In genomic region chr4:19850909-19851308, GRCh38 we compare ENCODE assay signal across 15 cellular contexts.
DNase-seq lines count a peak whose midpoint lies in the region; ATAC-seq, FAIRE-seq and TF ChIP-seq lines count a peak whose summit lies in the region.
"Had no signal": no experiment of that assay in that cellular context is flagged by ENCODE, and none has a peak within 500 bp of the region (broad histone marks: within the 10 kb centered on the region; RNA-seq: fewer than 3 reads in every experiment).

No MANE protein-coding gene starts in this region.

- H3K27ac ChIP-seq in ACC112 (ENCODE audit: low read depth, low read length) (peak overlapping the region; percentile 35; the same call in 1 of the 2 replicates), astrocyte (ENCODE audit: low read depth, low read length) (peak overlapping the region; percentile 79), body of pancreas (no peak overlapping the region), gastrocnemius medialis (no peak overlapping the region)
- H3K27ac ChIP-seq: stomach had no signal

- H3K9me3 ChIP-seq in astrocyte (ENCODE audit: insufficient read depth, low read depth, low read length), result no peaks in the 10 kb centered on the region
- H3K9me3 ChIP-seq in body of pancreas, result no peaks in the 10 kb centered on the region
- no peaks in the 10 kb centered on the region for H3K9me3 ChIP-seq in gastrocnemius medialis

- TF ChIP-seq CTCF in astrocyte (IDR thresholded peaks at IDR 0.05; ENCODE audit: insufficient read depth, low read depth, low read length) (peak; percentile 45), body of pancreas (IDR thresholded peaks at IDR 0.05) (no peak), gastrocnemius medialis (IDR thresholded peaks at IDR 0.05 in 4 of 5, conservative IDR thresholded peaks at IDR 0.05 in 1 of 5) (no peak)

- DNase-seq in HS-27A (ENCODE audit: low read depth) (peak; percentile 23), astrocyte (ENCODE audit: low read depth) (peak; percentile 93), glomerular visceral epithelial cell (ENCODE audit: extremely low spot score) (peak; percentile 89), body of pancreas (no peak), gastrocnemius medialis (no peak), GM12891 (ENCODE audit: insufficient read length, low spot score) (no peak)
- no peak for DNase-seq in activated CD4-positive, alpha-beta T cell treated with anti-CD3 and anti-CD28 coated beads for 1 hour
- DNase-seq: activated CD8-positive, alpha-beta memory T cell treated with anti-CD3 and anti-CD28 coated beads, Interleukin-2, amount 10 ng/mL, durations not matched to agents 7 days and 5 days; activated naive CD8-positive, alpha-beta T cell treated with anti-CD3 and anti-CD28 coated beads, Interleukin-2, amount 10 ng/mL, durations not matched to agents 7 days and 5 days; left cardiac atrium; NCI-H2029; stimulated activated CD4-positive, alpha-beta T cell treated with anti-CD3 and anti-CD28 coated beads, Interleukin-2, amount 100 ng/mL, for 48 hours; stomach had no signal

- peak overlapping the region; percentile 61 for H3K9ac ChIP-seq in astrocyte (ENCODE audit: low read length)

- H2AFZ ChIP-seq in ACC112 (ENCODE audit: low read length, unreplicated experiment), result no peak overlapping the region
- peak overlapping the region; percentile 66 for H2AFZ ChIP-seq in astrocyte (ENCODE audit: low read depth, low read length)

- H3K27me3 ChIP-seq in ACC112 (ENCODE audit: insufficient read depth, low read length) (no peaks in the 10 kb centered on the region), astrocyte (ENCODE audit: insufficient read depth, low read length) (no peaks in the 10 kb centered on the region), body of pancreas (no peaks in the 10 kb centered on the region), gastrocnemius medialis (no peaks in the 10 kb centered on the region)
- H3K27me3 ChIP-seq: stomach had no signal

- in situ Hi-C loops in gastrocnemius medialis (cut with MboI; ENCODE audit: low sequenced_read_pairs in 4 of 4), result no loop called here

- H3K27ac Mint-ChIP-seq in astrocyte (ENCODE audit: unreplicated experiment), result peak overlapping the region; percentile 36
- H3K27ac Mint-ChIP-seq: activated CD8-positive, alpha-beta memory T cell treated with anti-CD3 and anti-CD28 coated beads, Interleukin-2, amount 10 ng/mL, durations not matched to agents 7 days and 5 days; activated naive CD8-positive, alpha-beta T cell treated with anti-CD3 and anti-CD28 coated beads, Interleukin-2, amount 10 ng/mL, durations not matched to agents 7 days and 5 days had no signal

- WGBS in body of pancreas, 2 donors, result 71 to 73% methylated on average over 5 of the region's 5 CpGs

- no peaks in the 10 kb centered on the region for H3K36me3 Mint-ChIP-seq in astrocyte (ENCODE audit: low read depth, unreplicated experiment)
- H3K36me3 Mint-ChIP-seq: activated CD8-positive, alpha-beta memory T cell treated with anti-CD3 and anti-CD28 coated beads, Interleukin-2, amount 10 ng/mL, durations not matched to agents 7 days and 5 days; activated naive CD8-positive, alpha-beta T cell treated with anti-CD3 and anti-CD28 coated beads, Interleukin-2, amount 10 ng/mL, durations not matched to agents 7 days and 5 days had no signal

- ATAC-seq in body of pancreas (no peak), gastrocnemius medialis (no peak)
- ATAC-seq: activated CD8-positive, alpha-beta memory T cell treated with anti-CD3 and anti-CD28 coated beads, Interleukin-2, amount 10 ng/mL, durations not matched to agents 7 days and 5 days; left cardiac atrium had no signal

- no peaks in the 10 kb centered on the region for H3K36me3 ChIP-seq in ACC112 (ENCODE audit: insufficient read depth, low read length)
- no peaks in the 10 kb centered on the region for H3K36me3 ChIP-seq in astrocyte (ENCODE audit: insufficient read depth, low read length)
- H3K36me3 ChIP-seq in body of pancreas (replicated peaks in 1 of 2; ENCODE audit: insufficient read depth in 1 of 2, low read depth in 2 of 2), result no peaks in the 10 kb centered on the region
- no peaks in the 10 kb centered on the region for H3K36me3 ChIP-seq in gastrocnemius medialis
- H3K36me3 ChIP-seq: stomach had no signal

- intact Hi-C loops in body of pancreas (cut with DNase I), result no loop called here
- intact Hi-C loops in gastrocnemius medialis (cut with DNase I; ENCODE audit: low total_unique reads), result no loop called here

- H3K4me3 ChIP-seq in ACC112 (ENCODE audit: low read depth, low read length), result no peak overlapping the region
- H3K4me3 ChIP-seq in astrocyte (ENCODE audit: insufficient read depth, low read depth, low read length), result no peak overlapping the region
- no peak overlapping the region for H3K4me3 ChIP-seq in body of pancreas
- H3K4me3 ChIP-seq in gastrocnemius medialis, result no peak overlapping the region
- H3K4me3 ChIP-seq: stomach had no signal

- H4K20me1 ChIP-seq in astrocyte (ENCODE audit: insufficient read depth, low read length), result no peaks in the 10 kb centered on the region

- H3K4me1 ChIP-seq in ACC112 (ENCODE audit: control insufficient read depth, insufficient read depth, low read length, unreplicated experiment) (peaks cover 4% of the 10 kb centered on the region), astrocyte (ENCODE audit: insufficient read depth, low read length) (peaks cover 6% of the 10 kb centered on the region), body of pancreas (no peaks in the 10 kb centered on the region), gastrocnemius medialis (no peaks in the 10 kb centered on the region)
- H3K4me1 ChIP-seq: stomach had no signal

- H3K4me2 ChIP-seq in astrocyte (ENCODE audit: low read length), result peak overlapping the region; percentile 69

- FAIRE-seq in astrocyte (lab: Jason Lieb, UNC) (peak; percentile 69), GM12891 (lab: Jason Lieb, UNC) (no peak)
- FAIRE-seq: G401.6 had no signal

- H3K9me3 Mint-ChIP-seq in astrocyte (ENCODE audit: unreplicated experiment), result no peaks in the 10 kb centered on the region
- H3K9me3 Mint-ChIP-seq: activated naive CD8-positive, alpha-beta T cell treated with anti-CD3 and anti-CD28 coated beads, Interleukin-2, amount 10 ng/mL, durations not matched to agents 7 days and 5 days had no signal

- H3K27me3 Mint-ChIP-seq in astrocyte (ENCODE audit: low read depth, unreplicated experiment), result no peaks in the 10 kb centered on the region
- H3K27me3 Mint-ChIP-seq: activated CD8-positive, alpha-beta memory T cell treated with anti-CD3 and anti-CD28 coated beads, Interleukin-2, amount 10 ng/mL, durations not matched to agents 7 days and 5 days; activated naive CD8-positive, alpha-beta T cell treated with anti-CD3 and anti-CD28 coated beads, Interleukin-2, amount 10 ng/mL, durations not matched to agents 7 days and 5 days had no signal

- H3K79me2 ChIP-seq in ACC112 (ENCODE audit: control insufficient read depth, insufficient read depth, low read length, unreplicated experiment) (no peaks in the 10 kb centered on the region), astrocyte (ENCODE audit: insufficient read depth, low read length) (no peaks in the 10 kb centered on the region)

- H3K4me3 Mint-ChIP-seq in astrocyte (ENCODE audit: unreplicated experiment), result no peak overlapping the region
- H3K4me3 Mint-ChIP-seq: activated CD8-positive, alpha-beta memory T cell treated with anti-CD3 and anti-CD28 coated beads, Interleukin-2, amount 10 ng/mL, durations not matched to agents 7 days and 5 days; activated naive CD8-positive, alpha-beta T cell treated with anti-CD3 and anti-CD28 coated beads, Interleukin-2, amount 10 ng/mL, durations not matched to agents 7 days and 5 days had no signal

- peaks cover 2% of the 10 kb centered on the region for H3K4me1 Mint-ChIP-seq in astrocyte (ENCODE audit: low read depth, unreplicated experiment)
- H3K4me1 Mint-ChIP-seq: activated CD8-positive, alpha-beta memory T cell treated with anti-CD3 and anti-CD28 coated beads, Interleukin-2, amount 10 ng/mL, durations not matched to agents 7 days and 5 days; activated naive CD8-positive, alpha-beta T cell treated with anti-CD3 and anti-CD28 coated beads, Interleukin-2, amount 10 ng/mL, durations not matched to agents 7 days and 5 days had no signal

- no peak for TF ChIP-seq POLR2A in body of pancreas (IDR thresholded peaks at IDR 0.05)
- no peak for TF ChIP-seq POLR2A in gastrocnemius medialis (IDR thresholded peaks at IDR 0.05)
- TF ChIP-seq POLR2A in GM12891 (IDR thresholded peaks at IDR 0.05; ENCODE audit: low read depth, low read length), result no peak

TF ChIP-seq in GM12891, 5 proteins besides CTCF, POLR2A, EP300 and RAD21:
- TF ChIP-seq POLR2AphosphoS5 (IDR thresholded peaks at IDR 0.05; ENCODE audit: low read depth, low read length) (no peak), TAF1 (IDR thresholded peaks at IDR 0.05; ENCODE audit: low read depth, low read length) (no peak), POU2F2 (IDR thresholded peaks at IDR 0.05; ENCODE audit: low read depth, low read length) (no peak), PAX5 (IDR thresholded peaks at IDR 0.05; ENCODE audit: insufficient read depth, low read length, severe bottlenecking) (no peak), SPI1 (IDR thresholded peaks at IDR 0.05; ENCODE audit: low read depth, low read length) (no peak)

Comparison
In these comparisons a context has a peak if more than half of its experiments do, and no peak if none do; other contexts are left out.
1. H3K27ac ChIP-seq: peak in ACC112 (single experiment) and astrocyte (single experiment); none in body of pancreas (0 of 4) and gastrocnemius medialis (0 of 4).
2. DNase-seq: peak in HS-27A (single experiment), astrocyte (single experiment) and glomerular visceral epithelial cell (single experiment); none in activated CD4-positive, alpha-beta T cell treated with anti-CD3 and anti-CD28 coated beads for 1 hour (single experiment), body of pancreas (0 of 4), gastrocnemius medialis (0 of 2) and GM12891 (single experiment).